Comparison of ENCODE assay signal across 2 cellular contexts in genomic region chr16:11536104-11536866, GRCh38.
TF ChIP-seq lines count a peak whose summit lies in the region.

No MANE protein-coding gene starts in this region.

TF ChIP-seq in liver, 16 proteins besides CTCF, POLR2A, EP300 and RAD21 (continued from another document):
- TF ChIP-seq GABPA (IDR thresholded peaks at IDR 0.05 in 1 of 2, conservative IDR thresholded peaks at IDR 0.05 in 1 of 2) = no peak
- TF ChIP-seq JUND (IDR thresholded peaks at IDR 0.05) = no peak
- no peak for TF ChIP-seq HNF4G (IDR thresholded peaks at IDR 0.05)
- no peak for TF ChIP-seq ZBTB33 (IDR thresholded peaks at IDR 0.05)
- TF ChIP-seq FOXA2 (IDR thresholded peaks at IDR 0.05) = no peak
- TF ChIP-seq REST (IDR thresholded peaks at IDR 0.05) = no peak
- no peak for TF ChIP-seq FOXA1 (IDR thresholded peaks at IDR 0.05)
- no peak for TF ChIP-seq TAF1 (conservative IDR thresholded peaks at IDR 0.05)
- TF ChIP-seq SP1 (IDR thresholded peaks at IDR 0.05) = no peak
TF ChIP-seq in liver: peak in this region for 0.

TF ChIP-seq in HepG2, 621 proteins besides CTCF, POLR2A, EP300 and RAD21:
- TF ChIP-seq IRF1 (CRISPR knock-in tag; IDR thresholded peaks at IDR 0.05; ENCODE audit: low read depth) (no peak), GMEB1 (CRISPR knock-in tag; IDR thresholded peaks at IDR 0.05; ENCODE audit: borderline replicate concordance) (no peak), ZKSCAN5 (CRISPR knock-in tag; IDR thresholded peaks at IDR 0.05) (no peak), KLF11 (CRISPR knock-in tag; IDR thresholded peaks at IDR 0.05) (no peak), KLF12 (CRISPR knock-in tag; IDR thresholded peaks at IDR 0.05; ENCODE audit: borderline replicate concordance) (no peak), MBD4 (IDR thresholded peaks at IDR 0.05; ENCODE audit: borderline replicate concordance, low read length) (no peak), ZNF572 (CRISPR knock-in tag; IDR thresholded peaks at IDR 0.05) (no peak), SKIL (CRISPR knock-in tag; IDR thresholded peaks at IDR 0.05; ENCODE audit: borderline replicate concordance) (no peak), ZIK1 (CRISPR knock-in tag; IDR thresholded peaks at IDR 0.05; ENCODE audit: borderline replicate concordance, low read depth) (no peak), NCOR1 (IDR thresholded peaks at IDR 0.05; ENCODE audit: borderline replicate concordance, low read length) (no peak), ZNF232 (CRISPR knock-in tag; IDR thresholded peaks at IDR 0.05; ENCODE audit: borderline replicate concordance) (no peak)
